In genomic region chr13:97125051-97125809, GRCh38 we compare ENCODE assay signal across 9 cellular contexts.
DNase-seq lines count a peak whose midpoint lies in the region; ATAC-seq and TF ChIP-seq lines count a peak whose summit lies in the region.
"Had no signal": no experiment of that assay in that cellular context is flagged by ENCODE, and none has a peak within 500 bp of the region (broad histone marks: within the 10 kb centered on the region; RNA-seq: fewer than 3 reads in every experiment).

No MANE protein-coding gene starts in this region.

- peak; percentile 52 for DNase-seq in DMS 273 (lab: John Stamatoyannopoulos, UW; ENCODE audit: unreplicated experiment)
- no peak for DNase-seq in DMS 273 treated with DMSO at 0.1 percent for 48 hours (lab: John Stamatoyannopoulos, UW)
- peak; percentile 48 for DNase-seq in NCI-H510A (lab: John Stamatoyannopoulos, UW)
- DNase-seq in chondrocyte (ENCODE audit: low spot score) = no peak
- no peak for DNase-seq in NCI-H2029 (lab: John Stamatoyannopoulos, UW)
- DNase-seq in NCI-H1694 treated with DMSO at 0.1 percent for 48 hours (lab: John Stamatoyannopoulos, UW) = no peak
- DNase-seq: naive B cell had no signal

- no peaks in the 10 kb centered on the region for H3K9me3 Mint-ChIP-seq in chondrocyte (ENCODE audit: low read depth)
- H3K9me3 Mint-ChIP-seq: naive B cell had no signal

- no peaks in the 10 kb centered on the region for H3K36me3 Mint-ChIP-seq in chondrocyte (ENCODE audit: low read depth)
- H3K36me3 Mint-ChIP-seq: naive B cell had no signal

- H2AFZ ChIP-seq in neuron (ENCODE audit: low read depth, low read length) = peak overlapping the region; percentile 17

- H3K27ac Mint-ChIP-seq in chondrocyte (ENCODE audit: unreplicated experiment) = peak overlapping the region; percentile 80
- H3K27ac Mint-ChIP-seq: naive B cell had no signal

- peak overlapping the region; percentile 21 for H3K4me3 Mint-ChIP-seq in chondrocyte (ENCODE audit: unreplicated experiment)
- H3K4me3 Mint-ChIP-seq: naive B cell had no signal

- H3K27me3 Mint-ChIP-seq in chondrocyte (ENCODE audit: low read depth) = no peaks in the 10 kb centered on the region

- H3K36me3 ChIP-seq in neuron (ENCODE audit: insufficient read depth, low read length) = no peaks in the 10 kb centered on the region

- TF ChIP-seq CTCF in chondrocyte (IDR thresholded peaks at IDR 0.05) = peak; percentile 70

- H3K4me1 ChIP-seq in neuron (ENCODE audit: insufficient read depth, low read length) = peaks cover 19% of the 10 kb centered on the region

- H3K4me3 ChIP-seq in neuron (ENCODE audit: low read length) = no peak overlapping the region

- peaks cover 3% of the 10 kb centered on the region for H3K27me3 ChIP-seq in neuron (ENCODE audit: insufficient read depth, low read length)

- no peaks in the 10 kb centered on the region for H3K9me3 ChIP-seq in neuron (ENCODE audit: low read length)

- ATAC-seq in HG02571 (IDR thresholded peaks at IDR 0.05; ENCODE audit: unreplicated experiment) = peak; percentile 49

- peaks cover 60% of the 10 kb centered on the region for H3K4me1 Mint-ChIP-seq in chondrocyte (ENCODE audit: low read depth)
- H3K4me1 Mint-ChIP-seq: naive B cell had no signal

Comparison
In these comparisons a context has a peak if more than half of its experiments do, and no peak if none do; other contexts are left out.
1. DNase-seq: peak in DMS 273 (single experiment) and NCI-H510A (single experiment); none in DMS 273 treated with DMSO at 0.1 percent for 48 hours (single experiment), chondrocyte (single experiment), NCI-H2029 (single experiment) and NCI-H1694 treated with DMSO at 0.1 percent for 48 hours (single experiment).